Comparison of ENCODE assay signal across 10 cellular contexts in the genomic region with DNA sequence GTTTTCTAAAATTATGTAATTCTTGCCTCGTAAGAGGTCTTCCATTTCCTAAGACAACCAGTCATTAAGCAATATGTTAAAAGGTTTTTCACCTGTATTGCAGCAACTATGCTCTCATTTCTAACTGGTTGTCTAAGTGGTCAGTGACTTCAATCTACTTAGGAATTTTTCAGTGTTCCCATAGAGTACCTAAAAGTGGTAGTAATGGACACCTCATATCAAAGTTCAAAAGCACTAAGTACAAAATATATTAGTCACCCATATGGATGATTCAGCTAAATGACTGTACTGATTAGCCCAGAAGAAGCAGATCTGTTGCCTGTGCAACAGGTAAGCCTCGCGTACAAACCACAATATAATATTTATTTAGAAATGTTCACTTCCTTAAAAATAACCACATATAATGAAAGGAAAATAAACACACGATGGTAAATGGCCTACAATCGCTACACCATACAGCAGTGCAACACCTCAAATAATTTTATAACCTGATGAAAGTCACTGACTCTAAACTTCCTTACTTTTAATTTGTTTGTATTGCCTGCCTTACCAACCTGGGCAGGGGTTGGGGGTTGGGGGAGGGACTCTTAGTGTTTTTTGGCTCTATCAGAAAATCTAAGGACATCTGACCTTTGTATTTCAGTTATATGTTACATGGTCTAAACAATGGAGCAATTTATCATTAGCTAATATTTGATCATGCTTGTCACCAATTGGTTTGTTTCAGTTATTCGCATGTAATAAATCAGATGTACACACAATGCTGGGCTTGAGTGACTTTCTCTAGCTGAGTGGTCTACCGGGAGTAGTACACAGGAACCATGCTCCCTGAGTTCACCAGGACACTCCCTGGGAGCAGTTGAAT.
DNase-seq lines count a peak whose midpoint lies in the region; ATAC-seq and TF ChIP-seq lines count a peak whose summit lies in the region.
"Had no signal": no experiment of that assay in that cellular context is flagged by ENCODE, and none has a peak within 500 bp of the region (broad histone marks: within the 10 kb centered on the region; RNA-seq: fewer than 3 reads in every experiment).

No MANE protein-coding gene starts in this region.

- peak overlapping the region; percentile 25 for H3K27ac ChIP-seq in CD4-positive, alpha-beta memory T cell (ENCODE audit: low read depth, low read length)
- H3K27ac ChIP-seq in liver (ENCODE audit: low read depth in 1 of 2, low read length in 2 of 2) (no peak overlapping the region), vagina (no peak overlapping the region)

- intact Hi-C loops in CD4-positive, alpha-beta memory T cell (cut with micrococcal nuclease): loop anchor here (1.0 kb wide), 1 partner anchor 19 kb away; no protein-coding TSS in a partner anchor
- intact Hi-C loops in vagina (cut with DNase I): no loop called here
- intact Hi-C loops in posterior vena cava (cut with DNase I): loop anchor here in 1 of 2 donors (10.0 kb wide), 1 partner anchor 366 kb away; no protein-coding TSS in a partner anchor

- no peak overlapping the region for H3K4me3 ChIP-seq in CD4-positive, alpha-beta memory T cell (ENCODE audit: low read length in 2 of 2)
- no peak overlapping the region for H3K4me3 ChIP-seq in liver (ENCODE audit: low read depth in 1 of 3, low read length in 3 of 3)
- H3K4me3 ChIP-seq in vagina: no peak overlapping the region
- H3K4me3 ChIP-seq: adrenal gland had no signal

- H3K27me3 Mint-ChIP-seq in CD4-positive, alpha-beta memory T cell: no peaks in the 10 kb centered on the region
- H3K27me3 Mint-ChIP-seq in activated naive CD8-positive, alpha-beta T cell: no peaks in the 10 kb centered on the region

- 75% methylated on average over 7 of the region's 7 CpGs for WGBS in liver

- TF ChIP-seq CTCF in liver (IDR thresholded peaks at IDR 0.05; ENCODE audit: low read depth, low read length, missing input control): no peak
- no peak for TF ChIP-seq CTCF in vagina (IDR thresholded peaks at IDR 0.05)

- H3K4me1 Mint-ChIP-seq in CD4-positive, alpha-beta memory T cell: peaks cover 59 to 85% (median 72%) of the 10 kb centered on the region in 4 donors
- H3K4me1 Mint-ChIP-seq in activated naive CD8-positive, alpha-beta T cell (ENCODE audit: low read depth): peaks cover 83% of the 10 kb centered on the region

- CTCF ChIA-PET in CD4-positive, alpha-beta memory T cell (lab: Charles Lee; ENCODE audit: partially characterized antibody): interaction anchor here (0.9 to 3.1 kb wide), 6 partner anchors 10 to 47 kb away, joined by 3 to 9 read pairs (median 4); no protein-coding TSS in a partner anchor

- no peak for DNase-seq in CD4-positive, alpha-beta memory T cell
- no peak for DNase-seq in effector CD8-positive, alpha-beta T cell (lab: John Stamatoyannopoulos, UW)
- no peak for DNase-seq in activated effector memory CD4-positive, alpha-beta T cell treated with anti-CD3 and anti-CD28 coated beads, Interleukin-2, amount 50 U/mL, for 16 hours
- DNase-seq in vagina (ENCODE audit: extremely low spot score in 2 of 2) (no peak), posterior vena cava (ENCODE audit: low spot score) (no peak)
- DNase-seq: adrenal gland, MV-4-11 had no signal

- peak overlapping the region; percentile 77 to 94 (median 88) for H3K27ac Mint-ChIP-seq in CD4-positive, alpha-beta memory T cell
- peak overlapping the region; percentile 96 for H3K27ac Mint-ChIP-seq in activated naive CD8-positive, alpha-beta T cell

- peak; percentile 33 for ATAC-seq in HG03175 (IDR thresholded peaks at IDR 0.05; ENCODE audit: unreplicated experiment)

- no peak for TF ChIP-seq POLR2A in vagina (IDR thresholded peaks at IDR 0.05)

- no peaks in the 10 kb centered on the region for H3K36me3 ChIP-seq in CD4-positive, alpha-beta memory T cell (ENCODE audit: insufficient read depth, low read length)
- H3K36me3 ChIP-seq in liver (ENCODE audit: control insufficient read depth in 4 of 4, insufficient read depth in 3 of 4, low read depth in 1 of 4, low read length in 3 of 4) (no peaks in the 10 kb centered on the region), vagina (no peaks in the 10 kb centered on the region)
- H3K36me3 ChIP-seq: adrenal gland had no signal

- peak overlapping the region; percentile 69 to 90 (median 76) for H3K4me3 Mint-ChIP-seq in CD4-positive, alpha-beta memory T cell
- H3K4me3 Mint-ChIP-seq in activated naive CD8-positive, alpha-beta T cell: peak overlapping the region; percentile 65

- no peaks in the 10 kb centered on the region for H3K27me3 ChIP-seq in CD4-positive, alpha-beta memory T cell (ENCODE audit: insufficient read depth, low read length)
- H3K27me3 ChIP-seq in liver (ENCODE audit: control insufficient read depth in 4 of 4, insufficient read depth in 4 of 4, low read length in 3 of 4) (no peaks in the 10 kb centered on the region), vagina (no peaks in the 10 kb centered on the region)
- H3K27me3 ChIP-seq: adrenal gland had no signal

- no peak overlapping the region for H3K9ac ChIP-seq in liver (ENCODE audit: low read depth in 1 of 2, low read length in 2 of 2)

- no peaks in the 10 kb centered on the region for H3K9me3 ChIP-seq in CD4-positive, alpha-beta memory T cell (ENCODE audit: control insufficient read depth in 1 of 2, low read length in 2 of 2)
- H3K9me3 ChIP-seq in liver (ENCODE audit: control insufficient read depth in 4 of 4, low read length in 3 of 4) (no peaks in the 10 kb centered on the region), vagina (no peaks in the 10 kb centered on the region)
- H3K9me3 ChIP-seq: adrenal gland had no signal

- H3K36me3 Mint-ChIP-seq in CD4-positive, alpha-beta memory T cell: peaks cover 9 to 11% of the 10 kb centered on the region in 2 donors
- peaks cover 17% of the 10 kb centered on the region for H3K36me3 Mint-ChIP-seq in activated naive CD8-positive, alpha-beta T cell

- peaks cover 84% of the 10 kb centered on the region for H3K4me1 ChIP-seq in CD4-positive, alpha-beta memory T cell (ENCODE audit: insufficient read depth, low read length)
- H3K4me1 ChIP-seq in liver (ENCODE audit: control insufficient read depth in 4 of 4, insufficient read depth in 4 of 4, low read length in 3 of 4) (peaks cover 0 to 3% (median 0%) of the 10 kb centered on the region in 4 donors), vagina (peaks cover 9% of the 10 kb centered on the region)

- TF ChIP-seq RAD21 in liver (IDR thresholded peaks at IDR 0.05): no peak

- no peaks in the 10 kb centered on the region for H3K9me3 Mint-ChIP-seq in CD4-positive, alpha-beta memory T cell
- H3K9me3 Mint-ChIP-seq in activated naive CD8-positive, alpha-beta T cell (ENCODE audit: low read depth): no peaks in the 10 kb centered on the region

- POLR2A ChIA-PET in CD4-positive, alpha-beta memory T cell (lab: Charles Lee; ENCODE audit: partially characterized antibody): interaction anchor here (0.6 to 15.4 kb wide), 19 partner anchors 9 to 108 kb away, joined by 3 to 409 read pairs (median 5); partner anchors contain the start of gene HIVEP2

TF ChIP-seq in liver, 16 proteins besides CTCF, POLR2A, EP300 and RAD21:
- TF ChIP-seq HNF4A (conservative IDR thresholded peaks at IDR 0.05) (peak; percentile 50 to 67), SP1 (IDR thresholded peaks at IDR 0.05) (no peak)
